Comparison of ENCODE assay signal across 30 cellular contexts in genomic region chr18:63520053-63520452, GRCh38. TPM values are rescaled to one million over a fixed set of nuclear protein-coding genes. Genes with fewer than 3 reads are reported as not detected.
"Had no signal": no experiment of that assay in that cellular context is flagged by ENCODE, and none has a peak within 500 bp of the region (broad histone marks: within the 10 kb centered on the region; RNA-seq: fewer than 3 reads in every experiment).

No MANE protein-coding gene starts in this region.

- FAIRE-seq: frontal cortex, small intestine had no signal

- H3K36me3 Mint-ChIP-seq: activated naive CD4-positive, alpha-beta T cell treated with anti-CD3 and anti-CD28 coated beads, Interleukin-2, amount 10 ng/mL, durations not matched to agents 7 days and 5 days; immature natural killer cell; memory B cell; naive B cell; WTC11 had no signal

- H3K36me3 ChIP-seq: cardiac muscle cell, upper lobe of right lung had no signal

- H3K27ac Mint-ChIP-seq: activated naive CD4-positive, alpha-beta T cell treated with anti-CD3 and anti-CD28 coated beads, Interleukin-2, amount 10 ng/mL, durations not matched to agents 7 days and 5 days; endodermal cell; immature natural killer cell; memory B cell; naive B cell; T-helper 1 cell treated with Interleukin-12 subunit alpha and Interleukin-12 subunit beta and Interleukin-4 antibody, amounts not matched to agents 30 μg/mL and 1 μg/mL, for 36 hours; WTC11 had no signal

- H3K9me3 ChIP-seq: upper lobe of right lung had no signal

- H3K9me3 Mint-ChIP-seq: activated naive CD4-positive, alpha-beta T cell treated with anti-CD3 and anti-CD28 coated beads, Interleukin-2, amount 10 ng/mL, durations not matched to agents 7 days and 5 days; endodermal cell; immature natural killer cell; memory B cell; naive B cell; T-helper 1 cell treated with Interleukin-12 subunit alpha and Interleukin-12 subunit beta and Interleukin-4 antibody, amounts not matched to agents 30 μg/mL and 1 μg/mL, for 36 hours; WTC11 had no signal

- H3K4me1 ChIP-seq: upper lobe of right lung had no signal

- H3K27ac ChIP-seq: cardiac muscle cell, epithelial cell of prostate, hepatocyte, upper lobe of right lung had no signal

- H3K4me3 ChIP-seq: cardiac muscle cell, hepatocyte, upper lobe of right lung had no signal

- H3K27me3 ChIP-seq: cardiac muscle cell, hepatocyte, upper lobe of right lung had no signal

- H3K4me3 Mint-ChIP-seq: activated naive CD4-positive, alpha-beta T cell treated with anti-CD3 and anti-CD28 coated beads, Interleukin-2, amount 10 ng/mL, durations not matched to agents 7 days and 5 days; endodermal cell; immature natural killer cell; memory B cell; T-helper 1 cell treated with Interleukin-12 subunit alpha and Interleukin-12 subunit beta and Interleukin-4 antibody, amounts not matched to agents 30 μg/mL and 1 μg/mL, for 36 hours; WTC11 had no signal

- ATAC-seq: left ventricle myocardium superior, sciatic nerve, upper lobe of right lung, WTC11 had no signal

- H3K4me1 Mint-ChIP-seq: activated naive CD4-positive, alpha-beta T cell treated with anti-CD3 and anti-CD28 coated beads, Interleukin-2, amount 10 ng/mL, durations not matched to agents 7 days and 5 days; immature natural killer cell had no signal

- DNase-seq: activated CD4-positive, alpha-beta T cell treated with anti-CD3 and anti-CD28 coated beads, Interleukin-2, amount 50 U/mL, for 48 hours; activated effector memory CD4-positive, alpha-beta T cell treated with anti-CD3 and anti-CD28 coated beads, Interleukin-2, amount 50 U/mL, for 16 hours; activated naive CD4-positive, alpha-beta T cell treated with anti-CD3 and anti-CD28 coated beads, Interleukin-2, amount 10 ng/mL, durations not matched to agents 7 days and 5 days; amygdala; cortex of kidney; endodermal cell; glutamatergic neuron; immature natural killer cell; left ventricle myocardium superior; naive B cell; posterior cingulate gyrus; small intestine; stimulated activated CD4-positive, alpha-beta T cell treated with anti-CD3 and anti-CD28 coated beads, Interleukin-15, amount 100 ng/mL, for 24 hours; stimulated activated CD8-positive, alpha-beta memory T cell treated with anti-CD3 and anti-CD28 coated beads, Interleukin-4, amount 100 ng/mL, for 48 hours; stimulated activated naive CD4-positive, alpha-beta T cell; T1000; upper lobe of right lung had no signal

RNA-seq across cellular contexts. Expression of gene SERPINB12, which starts 22.1 kb away (rescaled TPM):
- total RNA-seq: activated CD8-positive, alpha-beta memory T cell treated with anti-CD3 and anti-CD28 coated beads for 36 hours; cardiac muscle cell; cerebellum; endodermal cell; frontal cortex; hepatocyte; left ventricle myocardium superior; omental fat pad; sciatic nerve; subcutaneous adipose tissue; upper lobe of right lung; WTC11 had no signal
- polyA plus RNA-seq: cardiac muscle cell, hepatocyte, immature natural killer cell, neural cell, small intestine had no signal

RNA-seq across cellular contexts. Expression of gene SERPINB5, which starts 43.3 kb away (rescaled TPM):
- total RNA-seq: activated CD8-positive, alpha-beta memory T cell treated with anti-CD3 and anti-CD28 coated beads for 36 hours; cardiac muscle cell; cerebellum; left ventricle myocardium superior; omental fat pad; sciatic nerve; subcutaneous adipose tissue had no signal
- polyA plus RNA-seq: cardiac muscle cell, immature natural killer cell, neural cell had no signal
